9 cellular contexts compared by ENCODE assay signal in genomic region chr9:123996731-123997421, GRCh38.
A peak's percentile ranks its signal among the peaks of the same experiment; 100 is the strongest.
DNase-seq lines count a peak whose midpoint lies in the region; ATAC-seq lines count a peak whose summit lies in the region.
"Had no signal": no experiment of that assay in that cellular context is flagged by ENCODE, and none has a peak within 500 bp of the region (broad histone marks: within the 10 kb centered on the region; RNA-seq: fewer than 3 reads in every experiment).

No MANE protein-coding gene starts in this region.

- DNase-seq in NOMO-1 (lab: John Stamatoyannopoulos, UW; ENCODE audit: unreplicated experiment in 2 of 2) (peak; percentile 44 to 48), NOMO-1 treated with dmso at 0.1 percent for 144 hours (lab: John Stamatoyannopoulos, UW; ENCODE audit: unreplicated experiment) (no peak), Kasumi-1 (lab: John Stamatoyannopoulos, UW) (peak; percentile 31 to 46), fibroblast of gingiva (ENCODE audit: low read depth) (peak; percentile 16), activated gamma-delta T cell (lab: John Stamatoyannopoulos, UW) (no peak)
- peak; percentile 23 for DNase-seq in stimulated activated CD8-positive, alpha-beta memory T cell treated with anti-CD3 and anti-CD28 coated beads, Interleukin-12 subunit alpha, Interleukin-12 subunit beta, amount 100 ng/mL, for 24 hours (ENCODE audit: extremely low read depth)
- DNase-seq: NCI-H187 treated with DMSO at 0.1 percent for 48 hours had no signal

- ATAC-seq in HG03135 (IDR thresholded peaks at IDR 0.05; ENCODE audit: unreplicated experiment) (no peak), HG03521 (IDR thresholded peaks at IDR 0.05; ENCODE audit: unreplicated experiment) (no peak)

Comparison
In these comparisons a context has a peak if more than half of its experiments do, and no peak if none do; other contexts are left out.
1. DNase-seq: peak in NOMO-1 (2 of 2), Kasumi-1 (2 of 2), fibroblast of gingiva (single experiment) and stimulated activated CD8-positive, alpha-beta memory T cell treated with anti-CD3 and anti-CD28 coated beads, Interleukin-12 subunit alpha, Interleukin-12 subunit beta, amount 100 ng/mL, for 24 hours (single experiment); none in NOMO-1 treated with dmso at 0.1 percent for 144 hours (single experiment) and activated gamma-delta T cell (single experiment).